In the genomic region with DNA sequence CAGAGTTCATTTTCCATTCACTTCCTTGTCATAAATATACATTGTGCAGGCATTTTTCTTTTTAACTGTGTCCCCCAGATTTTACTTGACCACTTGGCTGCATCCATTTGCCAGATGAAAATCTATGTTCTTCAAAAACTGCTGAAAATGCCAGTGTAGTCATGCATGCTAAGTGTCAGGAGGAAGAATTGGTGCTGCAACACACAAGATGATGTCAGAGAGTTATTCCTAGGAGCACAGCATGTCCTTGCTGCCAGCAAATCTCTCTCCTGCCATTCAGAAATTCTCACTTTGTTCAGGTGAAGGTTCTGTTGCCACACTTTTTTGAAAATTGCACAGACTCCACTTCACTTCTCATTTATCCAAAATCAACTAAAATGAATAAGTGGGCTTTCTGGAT, we compare ENCODE assay signal across 19 cellular contexts.
DNase-seq lines count a peak whose midpoint lies in the region; ATAC-seq, FAIRE-seq and TF ChIP-seq lines count a peak whose summit lies in the region.
"Had no signal": no experiment of that assay in that cellular context is flagged by ENCODE, and none has a peak within 500 bp of the region (broad histone marks: within the 10 kb centered on the region; RNA-seq: fewer than 3 reads in every experiment).

No MANE protein-coding gene starts in this region.

- no peak for TF ChIP-seq CTCF in choroid plexus epithelial cell (conservative IDR thresholded peaks at IDR 0.05; ENCODE audit: low read depth, low read length)

- no peak overlapping the region for H3K4me3 ChIP-seq in choroid plexus epithelial cell (ENCODE audit: low read depth, low read length)
- H3K4me3 ChIP-seq: PC-9 had no signal

- DNase-seq in LHCN-M2 (ENCODE audit: low read depth) (peak; percentile 6), choroid plexus epithelial cell (ENCODE audit: low read depth) (peak; percentile 5), kidney glomerular epithelial cell (lab: John Stamatoyannopoulos, UW) (peak; percentile 38), retina (peak; percentile 44), urothelium cell line (ENCODE audit: low spot score) (no peak), ecto neural progenitor cell (ENCODE audit: low spot score) (no peak)
- DNase-seq: ACHN; Calu3; CD4-positive, CD25-positive, alpha-beta regulatory T cell; DMS79; H9; MM.1S; NCI-H1105 treated with DMSO at 0.1 percent for 48 hours; NCI-H187 treated with DMSO at 0.1 percent for 48 hours; NCI-H2171; NCI-H446 treated with DMSO at 0.1 percent for 48 hours; NCI-H748 treated with DMSO at 0.1 percent for 48 hours had no signal

- ATAC-seq in GM19397 (IDR thresholded peaks at IDR 0.05; ENCODE audit: unreplicated experiment): no peak

- no peak for FAIRE-seq in urothelium cell line (lab: Jason Lieb, UNC)

Comparison
In these comparisons a context has a peak if more than half of its experiments do, and no peak if none do; other contexts are left out.
1. DNase-seq: peak in LHCN-M2 (single experiment), choroid plexus epithelial cell (single experiment), kidney glomerular epithelial cell (single experiment) and retina (single experiment); none in urothelium cell line (single experiment) and ecto neural progenitor cell (single experiment).